Comparison of ENCODE assay signal across 11 cellular contexts in the genomic region with DNA sequence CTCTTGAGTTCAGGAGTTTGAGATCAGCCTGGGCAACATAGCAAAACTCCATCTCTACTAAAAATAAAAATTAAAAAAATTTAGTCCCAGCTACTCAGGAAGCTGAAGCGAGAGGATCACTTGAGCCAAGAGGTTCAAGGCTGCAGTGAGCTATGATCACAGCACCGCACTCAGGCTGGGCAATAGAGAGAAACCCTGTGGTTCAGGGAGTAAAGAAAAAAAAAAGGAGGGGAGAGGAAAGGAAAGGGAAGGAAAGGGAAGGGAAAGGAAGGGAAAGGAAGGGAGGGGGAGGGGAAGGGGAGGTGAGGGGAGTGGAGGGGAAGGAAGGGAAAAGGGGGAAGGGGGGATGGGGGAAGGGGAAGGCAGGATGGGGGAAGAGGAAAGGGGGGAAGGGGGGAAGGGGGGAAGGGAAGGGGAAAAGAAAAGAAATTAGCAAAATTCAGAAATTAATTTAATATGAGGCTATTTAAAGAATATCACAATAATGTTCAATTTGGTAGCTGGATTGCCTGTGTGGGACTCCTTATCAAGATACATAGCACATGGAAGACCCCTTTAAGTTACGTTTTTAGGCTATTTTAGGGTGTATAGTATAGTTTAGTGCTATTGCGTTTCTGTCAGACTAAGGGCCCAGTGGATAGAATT.
"Had no signal": no experiment of that assay in that cellular context is flagged by ENCODE, and none has a peak within 500 bp of the region (broad histone marks: within the 10 kb centered on the region; RNA-seq: fewer than 3 reads in every experiment).

No MANE protein-coding gene starts in this region.

- ATAC-seq: GM23338, HCT116 had no signal

- DNase-seq: GM23248, GOT3, H7, H9, HCEC 1CT, HFFc6 had no signal

- H3K9me3 Mint-ChIP-seq: GM23338, H9 had no signal

- H3K4me3 Mint-ChIP-seq: GM23338, H9, HFFc6 had no signal

- H3K4me1 ChIP-seq: HAP-1 had no signal

- H2AFZ ChIP-seq: GM23248, GM23338 had no signal

- H3K36me3 ChIP-seq: HAP-1 had no signal

- H3K9me3 ChIP-seq: HAP-1 had no signal

- H3K27ac Mint-ChIP-seq: GM23338, H9, HFFc6 had no signal

- H3K9ac ChIP-seq: GM23248 had no signal

- H3K4me2 ChIP-seq: GM23338 had no signal

- H3K4me3 ChIP-seq: GM23248, GM23338, HAP-1 had no signal

- H3K27ac ChIP-seq: GM23248 had no signal

- FAIRE-seq: H1, H54 had no signal
